9 cellular contexts compared by ENCODE assay signal in genomic region chr9:110427497-110428104, GRCh38.
DNase-seq lines count a peak whose midpoint lies in the region; ATAC-seq, FAIRE-seq and TF ChIP-seq lines count a peak whose summit lies in the region.
"Had no signal": no experiment of that assay in that cellular context is flagged by ENCODE, and none has a peak within 500 bp of the region (broad histone marks: within the 10 kb centered on the region; RNA-seq: fewer than 3 reads in every experiment).

No MANE protein-coding gene starts in this region.

- H2BK5ac ChIP-seq in H1 (ENCODE audit: low read depth, low read length): no peak overlapping the region

- no peak overlapping the region for H2BK120ac ChIP-seq in H1 (replicated peaks; ENCODE audit: low read depth, low read length)

- FAIRE-seq in H1 (lab: Jason Lieb, UNC): peak; percentile 78

- POLR2A ChIA-PET in OCI-LY7 (lab: Charles Lee) (no interaction called here), H1 (lab: Charles Lee; ENCODE audit: partially characterized antibody) (interaction anchor here (0.7 kb wide), 1 partner anchor 171 kb away, joined by 3 read pairs; the partner anchor contains the start of gene TXN)

- H3K4me1 ChIP-seq in OCI-LY7 (ENCODE audit: insufficient read depth, low read length, poor library complexity, severe bottlenecking): no peaks in the 10 kb centered on the region
- no peaks in the 10 kb centered on the region for H3K4me1 ChIP-seq in H1 (replicated peaks in 1 of 4; ENCODE audit: control insufficient read depth in 3 of 4, insufficient read depth in 4 of 4, low read length in 3 of 4)

- H3K4me3 ChIP-seq in OCI-LY7 (ENCODE audit: low read depth, low read length, poor library complexity, severe bottlenecking) (no peak overlapping the region), H1 (ENCODE audit: extremely low read depth in 1 of 4, insufficient read depth in 2 of 4, low read depth in 3 of 4, low read length in 4 of 4) (no peak overlapping the region)

- ATAC-seq in HG02798 (IDR thresholded peaks at IDR 0.05; ENCODE audit: poor library complexity, unreplicated experiment): peak; percentile 63

- no TSS peak for BruUV-seq in OCI-LY7 (replicated peaks; lab: Mats Ljungman, UMichigan)

- no peak overlapping the region for H3K14ac ChIP-seq in H1 (ENCODE audit: insufficient read length)

- no peak overlapping the region for H2BK20ac ChIP-seq in H1 (ENCODE audit: low read length)

- 36% methylated on average over 7 of the region's 7 CpGs; no CpG with 5 or more reads in 1 of the 2 experiments for WGBS in H1 (ENCODE audit: extremely low coverage in 1 of 2, insufficient coverage in 1 of 2, insufficient read length in 1 of 2, insufficient replicate concordance in 2 of 2, low coverage in 1 of 2, low lambda C conversion rate in 2 of 2, missing lambda C conversion rate in 1 of 2), 2 experiments

- no peak overlapping the region for H2AK5ac ChIP-seq in H1 (ENCODE audit: low read depth, low read length)

- H2BK15ac ChIP-seq in H1 (ENCODE audit: low read length): no peak overlapping the region

- H2AFZ ChIP-seq in OCI-LY7 (ENCODE audit: low read length) (no peak overlapping the region), H1 (ENCODE audit: low read length) (peak overlapping the region; percentile 64; the same call in 1 of the 2 replicates)

- intact Hi-C loops in activated naive CD4-positive, alpha-beta T cell treated with anti-CD3 and anti-CD28 coated beads for 36 hours (cut with micrococcal nuclease): loop anchor here (5.0 kb wide), 2 partner anchors 245 to 870 kb away; no protein-coding TSS in a partner anchor
- intact Hi-C loops in OCI-LY7 (cut with micrococcal nuclease; ENCODE audit: unreplicated experiment): loop anchor here (5.0 kb wide), 1 partner anchor 195 kb away; no protein-coding TSS in a partner anchor

- H3K4me2 ChIP-seq in OCI-LY7 (ENCODE audit: low read length) (no peak overlapping the region), H1 (ENCODE audit: insufficient read depth in 1 of 2, low read depth in 2 of 2, low read length in 2 of 2) (no peak overlapping the region)

- no peaks in the 10 kb centered on the region for H3K79me1 ChIP-seq in H1 (ENCODE audit: low read depth, low read length)

- no peak overlapping the region for H3K27ac Mint-ChIP-seq in activated naive CD4-positive, alpha-beta T cell treated with anti-CD3 and anti-CD28 coated beads for 36 hours
- no peak overlapping the region for H3K27ac Mint-ChIP-seq in neural crest cell (ENCODE audit: unreplicated experiment)

- CTCF ChIA-PET in activated naive CD4-positive, alpha-beta T cell treated with anti-CD3 and anti-CD28 coated beads for 36 hours (lab: Charles Lee): interaction anchor here (0.8 kb wide), 1 partner anchor 33 kb away, joined by 3 read pairs; no protein-coding TSS in a partner anchor
- CTCF ChIA-PET in OCI-LY7 (lab: Charles Lee; ENCODE audit: unreplicated experiment): no interaction called here
- CTCF ChIA-PET in H1 (lab: Charles Lee; ENCODE audit: partially characterized antibody): interaction anchor here (0.6 to 2.1 kb wide), 18 partner anchors 10 to 910 kb away, joined by 3 to 11 read pairs (median 4); no protein-coding TSS in a partner anchor

- H3K36me3 ChIP-seq in OCI-LY7 (ENCODE audit: insufficient read depth, low read length) (no peaks in the 10 kb centered on the region), H1 (ENCODE audit: control insufficient read depth in 2 of 4, insufficient read depth in 4 of 4, low read length in 3 of 4) (no peaks in the 10 kb centered on the region)

- H3K23ac ChIP-seq in H1 (ENCODE audit: insufficient read length): no peak overlapping the region

- no peak overlapping the region for H3K9ac ChIP-seq in H1 (replicated peaks in 1 of 4; ENCODE audit: extremely low read depth in 1 of 4, low read depth in 3 of 4, low read length in 3 of 4)

- no peak overlapping the region for H3K4ac ChIP-seq in H1 (replicated peaks; ENCODE audit: insufficient read length, low read depth, low read length)

- peak; percentile 63 for DNase-seq in activated naive CD4-positive, alpha-beta T cell treated with anti-CD3 and anti-CD28 coated beads for 36 hours
- no peak for DNase-seq in activated naive CD4-positive, alpha-beta T cell treated with anti-CD3 and anti-CD28 coated beads, Interleukin-2, amount 50 U/mL, for 16 hours
- DNase-seq in OCI-LY7 (ENCODE audit: low spot score) (peak; percentile 29), H1 (ENCODE audit: low read depth in 1 of 2, low spot score in 2 of 2) (peak; percentile 29 to 79), neural crest cell (ENCODE audit: low read depth, low spot score) (peak; percentile 45), OCI-M2 (lab: John Stamatoyannopoulos, UW; ENCODE audit: unreplicated experiment) (no peak)
- DNase-seq in central memory CD4-positive, alpha-beta T cell: no peak

- H3K79me2 ChIP-seq in OCI-LY7 (ENCODE audit: insufficient read depth, low read depth, low read length): no peaks in the 10 kb centered on the region
- no peaks in the 10 kb centered on the region for H3K79me2 ChIP-seq in H1 (ENCODE audit: control insufficient read depth in 1 of 2, insufficient read depth in 2 of 2, low read length in 2 of 2)

- H2BK12ac ChIP-seq in H1 (ENCODE audit: low read depth, low read length): no peak overlapping the region

- TF ChIP-seq POLR2A in H1 (IDR thresholded peaks at IDR 0.05; ENCODE audit: control extremely low read depth in 1 of 2, low read depth in 2 of 2, low read length in 2 of 2): no peak

- no peak overlapping the region for H4K8ac ChIP-seq in H1 (ENCODE audit: extremely low read depth, insufficient read depth, low read length)

- H4K91ac ChIP-seq in H1 (replicated peaks; ENCODE audit: insufficient read length, low read length): no peak overlapping the region

- H3K27me3 ChIP-seq in H1 (replicated peaks in 1 of 4; ENCODE audit: control insufficient read depth in 3 of 4, extremely low read depth in 1 of 4, insufficient read depth in 3 of 4, low read length in 3 of 4): no peaks in the 10 kb centered on the region

- TF ChIP-seq EP300 in H1 (IDR thresholded peaks at IDR 0.05; ENCODE audit: borderline replicate concordance in 1 of 2, low read depth in 2 of 2, low read length in 2 of 2): no peak

- H4K20me1 ChIP-seq in OCI-LY7 (ENCODE audit: insufficient read depth, low read length) (no peaks in the 10 kb centered on the region), H1 (replicated peaks in 1 of 2; ENCODE audit: control insufficient read depth in 1 of 2, insufficient read depth in 2 of 2, low read length in 2 of 2) (no peaks in the 10 kb centered on the region)

- H3K23me2 ChIP-seq in H1 (ENCODE audit: low read depth, low read length): no peaks in the 10 kb centered on the region; the same call in 1 of the 2 replicates

- H3K9me3 ChIP-seq in OCI-LY7 (ENCODE audit: low read length) (no peaks in the 10 kb centered on the region), H1 (ENCODE audit: insufficient read depth in 2 of 2, low read depth in 1 of 2, low read length in 1 of 2) (no peaks in the 10 kb centered on the region)

- no peak overlapping the region for H4K5ac ChIP-seq in H1 (ENCODE audit: insufficient read length, low read depth, low read length)

- TF ChIP-seq CTCF in OCI-LY7 (conservative IDR thresholded peaks at IDR 0.05; ENCODE audit: low read length) (peak; percentile 90), H1 (IDR thresholded peaks at IDR 0.05; ENCODE audit: control extremely low read depth in 1 of 3, insufficient read depth in 1 of 3, low read depth in 1 of 3, low read length in 3 of 3) (peak; percentile 76 to 88 (median 86)), neural crest cell (conservative IDR thresholded peaks at IDR 0.05) (peak; percentile 68)

- no peak overlapping the region for H3K18ac ChIP-seq in H1 (ENCODE audit: extremely low read depth, low read length)

- H3K9me3 Mint-ChIP-seq in activated naive CD4-positive, alpha-beta T cell treated with anti-CD3 and anti-CD28 coated beads for 36 hours: no peaks in the 10 kb centered on the region
- no peaks in the 10 kb centered on the region for H3K9me3 Mint-ChIP-seq in neural crest cell
- H3K9me3 Mint-ChIP-seq: central memory CD8-positive, alpha-beta T cell had no signal

- H3K4me1 Mint-ChIP-seq in activated naive CD4-positive, alpha-beta T cell treated with anti-CD3 and anti-CD28 coated beads for 36 hours (ENCODE audit: low read depth): no peaks in the 10 kb centered on the region
- H3K4me1 Mint-ChIP-seq in neural crest cell: no peaks in the 10 kb centered on the region
- H3K4me1 Mint-ChIP-seq: central memory CD8-positive, alpha-beta T cell had no signal

- no peaks in the 10 kb centered on the region for H3K27me3 Mint-ChIP-seq in activated naive CD4-positive, alpha-beta T cell treated with anti-CD3 and anti-CD28 coated beads for 36 hours (ENCODE audit: low read depth)
- no peaks in the 10 kb centered on the region for H3K27me3 Mint-ChIP-seq in neural crest cell (ENCODE audit: low read depth)
- H3K27me3 Mint-ChIP-seq: central memory CD8-positive, alpha-beta T cell had no signal

- H3K27ac ChIP-seq in OCI-LY7 (ENCODE audit: low read depth, low read length, poor library complexity, severe bottlenecking) (no peak overlapping the region), H1 (ENCODE audit: low read depth, low read length) (no peak overlapping the region)

- no peak overlapping the region for H3K4me3 Mint-ChIP-seq in activated naive CD4-positive, alpha-beta T cell treated with anti-CD3 and anti-CD28 coated beads for 36 hours
- H3K4me3 Mint-ChIP-seq in neural crest cell: no peak overlapping the region
- H3K4me3 Mint-ChIP-seq: central memory CD8-positive, alpha-beta T cell had no signal

- no peaks in the 10 kb centered on the region for H3K9me2 ChIP-seq in OCI-LY7 (ENCODE audit: insufficient read depth, low read length)

- no peak overlapping the region for H3K56ac ChIP-seq in H1 (replicated peaks; ENCODE audit: insufficient read length, low read depth, low read length)

- H3K36me3 Mint-ChIP-seq in activated naive CD4-positive, alpha-beta T cell treated with anti-CD3 and anti-CD28 coated beads for 36 hours (ENCODE audit: low read depth): no peaks in the 10 kb centered on the region
- no peaks in the 10 kb centered on the region for H3K36me3 Mint-ChIP-seq in neural crest cell (ENCODE audit: low read depth)

- peak; percentile 77 to 79 for TF ChIP-seq RAD21 in H1 (IDR thresholded peaks at IDR 0.05 in 1 of 2, conservative IDR thresholded peaks at IDR 0.05 in 1 of 2; ENCODE audit: low read depth in 2 of 2, low read length in 2 of 2)

TF ChIP-seq in H1, 55 proteins besides CTCF, POLR2A, EP300 and RAD21:
- TF ChIP-seq MAX (IDR thresholded peaks at IDR 0.05) (0 out of 2 replicates have a peak, but pooled peaks have one; percentile 25), TCF12 (IDR thresholded peaks at IDR 0.05; ENCODE audit: low read depth, low read length) (0 out of 2 replicates have a peak, but pooled peaks have one; percentile 16), TAF7 (optimal IDR thresholded peaks at IDR 0.05; ENCODE audit: borderline replicate concordance, low read depth, low read length) (no peak), TEAD4 (IDR thresholded peaks at IDR 0.05; ENCODE audit: low read depth, low read length) (peak; percentile 26; the same call in 1 of the 2 replicates), YY1 (IDR thresholded peaks at IDR 0.05; ENCODE audit: low read depth, low read length) (0 out of 2 replicates have a peak, but pooled peaks have one; percentile 16)

Comparison
In these comparisons a context has a peak if more than half of its experiments do, and no peak if none do; other contexts are left out.
1. DNase-seq: peak in activated naive CD4-positive, alpha-beta T cell treated with anti-CD3 and anti-CD28 coated beads for 36 hours (single experiment), OCI-LY7 (single experiment), H1 (2 of 2) and neural crest cell (single experiment); none in activated naive CD4-positive, alpha-beta T cell treated with anti-CD3 and anti-CD28 coated beads, Interleukin-2, amount 50 U/mL, for 16 hours (single experiment), central memory CD4-positive, alpha-beta T cell (single experiment) and OCI-M2 (single experiment).
2. Peak in every context shown above with its lines, with median percentiles within 50 percentile points of each other: CTCF ChIP-seq.